ENCODE assay signal across 21 cellular contexts in genomic region chr6:5681480-5681879, GRCh38.
DNase-seq lines count a peak whose midpoint lies in the region; ATAC-seq and TF ChIP-seq lines count a peak whose summit lies in the region.
"Had no signal": no experiment of that assay in that cellular context is flagged by ENCODE, and none has a peak within 500 bp of the region (broad histone marks: within the 10 kb centered on the region; RNA-seq: fewer than 3 reads in every experiment).

No MANE protein-coding gene starts in this region.

- POLR2A ChIA-PET in GM10248 (lab: Yijun Ruan, JAX), result no interaction called here

- H3K27ac ChIP-seq in ACC112 (ENCODE audit: low read depth, low read length) (peak overlapping the region; percentile 17; the same call in 1 of the 2 replicates), foreskin keratinocyte (no peak overlapping the region)
- H3K27ac ChIP-seq: SJCRH30, tibial nerve had no signal

- peak overlapping the region in 1 of 2 donors; percentile 40 for H3K27ac Mint-ChIP-seq in natural killer cell treated with Interleukin-12 subunit alpha and Interleukin-12 subunit beta and Interleukin-15 and Interleukin-18, amount 100 ng/mL, for 72 hours
- H3K27ac Mint-ChIP-seq: activated T-helper 2 cell treated with anti-CD3 and anti-CD28 coated beads, Interferon-gamma antibody, Interleukin-2, Interleukin-4, amounts not matched to agents 10 μg/mL and 5 μg/mL and 100 μg/mL, durations not matched to agents 14 hours and 24 hours and 36 hours had no signal

- no peak for TF ChIP-seq CTCF in GM10248 (IDR thresholded peaks at IDR 0.05; ENCODE audit: control extremely low read depth, extremely low read depth, low read depth, missing control alignments)
- no peak for TF ChIP-seq CTCF in foreskin keratinocyte (conservative IDR thresholded peaks at IDR 0.05)

- peaks cover 10 to 18% of the 10 kb centered on the region in 2 donors for H3K4me1 Mint-ChIP-seq in natural killer cell treated with Interleukin-12 subunit alpha and Interleukin-12 subunit beta and Interleukin-15 and Interleukin-18, amount 100 ng/mL, for 72 hours (ENCODE audit: low read depth in 2 of 2)

- no peaks in the 10 kb centered on the region for H3K9me3 ChIP-seq in MG63
- H3K9me3 ChIP-seq: Caco-2, SJCRH30, tibial nerve had no signal

- H3K27me3 ChIP-seq in ACC112 (ENCODE audit: insufficient read depth, low read length) (no peaks in the 10 kb centered on the region), foreskin keratinocyte (no peaks in the 10 kb centered on the region), MG63 (no peaks in the 10 kb centered on the region)
- H3K27me3 ChIP-seq: SJCRH30, tibial nerve had no signal

- H2AFZ ChIP-seq in ACC112 (ENCODE audit: low read length, unreplicated experiment), result no peak overlapping the region

- H3K9me3 Mint-ChIP-seq in natural killer cell treated with Interleukin-12 subunit alpha and Interleukin-12 subunit beta and Interleukin-15 and Interleukin-18, amount 100 ng/mL, for 72 hours, result no peaks in the 10 kb centered on the region

- H3K79me2 ChIP-seq in ACC112 (ENCODE audit: control insufficient read depth, insufficient read depth, low read length, unreplicated experiment), result no peaks in the 10 kb centered on the region

- H3K27me3 Mint-ChIP-seq in natural killer cell treated with Interleukin-12 subunit alpha and Interleukin-12 subunit beta and Interleukin-15 and Interleukin-18, amount 100 ng/mL, for 72 hours, result no peaks in the 10 kb centered on the region

- no peaks in the 10 kb centered on the region for H3K36me3 ChIP-seq in ACC112 (ENCODE audit: insufficient read depth, low read length)
- no peaks in the 10 kb centered on the region for H3K36me3 ChIP-seq in MG63
- H3K36me3 ChIP-seq: SJCRH30 had no signal

- no peak overlapping the region for H3K4me3 Mint-ChIP-seq in natural killer cell treated with Interleukin-12 subunit alpha and Interleukin-12 subunit beta and Interleukin-15 and Interleukin-18, amount 100 ng/mL, for 72 hours
- H3K4me3 Mint-ChIP-seq: H9 had no signal

- H3K4me3 ChIP-seq in ACC112 (ENCODE audit: low read depth, low read length), result no peak overlapping the region
- no peak overlapping the region for H3K4me3 ChIP-seq in MG63
- H3K4me3 ChIP-seq: SJCRH30, tibial nerve had no signal

- in situ Hi-C loops in SK-MEL-5 (cut with HindIII; ENCODE audit: low pct_unique_long_range_greater_than_20kb, low sequenced_read_pairs), result no loop called here

- H3K4me1 ChIP-seq in ACC112 (ENCODE audit: control insufficient read depth, insufficient read depth, low read length, unreplicated experiment) (peaks cover 12% of the 10 kb centered on the region), foreskin keratinocyte (peaks cover 4% of the 10 kb centered on the region)
- H3K4me1 ChIP-seq: Caco-2, SJCRH30, tibial nerve had no signal

- ATAC-seq in foreskin keratinocyte, result peak; percentile 78
- ATAC-seq in natural killer cell treated with Interleukin-12 subunit alpha and Interleukin-12 subunit beta and Interleukin-15 and Interleukin-18, amount 100 ng/mL, for 72 hours, result no peak
- no peak for ATAC-seq in GM18861 (IDR thresholded peaks at IDR 0.05; ENCODE audit: unreplicated experiment)
- ATAC-seq: Panc1, sciatic nerve had no signal

- DNase-seq in GM10248 (ENCODE audit: extremely low spot score), result peak; percentile 49
- peak; percentile 86 for DNase-seq in SK-MEL-5 (ENCODE audit: low read depth, low spot score)
- DNase-seq in foreskin keratinocyte, result no peak
- no peak for DNase-seq in natural killer cell treated with Interleukin-12 subunit alpha and Interleukin-12 subunit beta and Interleukin-15 and Interleukin-18, amount 100 ng/mL, for 72 hours (ENCODE audit: low spot score)
- DNase-seq in HuH-7 (ENCODE audit: low spot score), result no peak
- no peak for DNase-seq in MG63
- DNase-seq: Caco-2; central memory CD4-positive, alpha-beta T cell; effector CD4-positive, alpha-beta T cell; H9; islet precursor cell; NCI-H146; NCI-H748 treated with DMSO at 0.1 percent for 48 hours; SJCRH30; stimulated activated naive CD4-positive, alpha-beta T cell treated with Interleukin-2 at 50 U/mL for 16 hours had no signal

- H3K36me3 Mint-ChIP-seq in natural killer cell treated with Interleukin-12 subunit alpha and Interleukin-12 subunit beta and Interleukin-15 and Interleukin-18, amount 100 ng/mL, for 72 hours, result peaks cover 5% of the 10 kb centered on the region

- CTCF ChIA-PET in GM10248 (lab: Yijun Ruan, JAX), result no interaction called here

Comparison
In these comparisons a context has a peak if more than half of its experiments do, and no peak if none do; other contexts are left out.
1. DNase-seq: peak in GM10248 (single experiment) and SK-MEL-5 (single experiment); none in foreskin keratinocyte (0 of 2), natural killer cell treated with Interleukin-12 subunit alpha and Interleukin-12 subunit beta and Interleukin-15 and Interleukin-18, amount 100 ng/mL, for 72 hours (single experiment), HuH-7 (single experiment) and MG63 (single experiment).